Comparison of ENCODE assay signal across 8 cellular contexts in genomic region chr11:18012906-18013781, GRCh38. TPM values are rescaled to one million over a fixed set of nuclear protein-coding genes. Genes with fewer than 3 reads are reported as not detected.
DNase-seq lines count a peak whose midpoint lies in the region; ATAC-seq, FAIRE-seq and TF ChIP-seq lines count a peak whose summit lies in the region.

Gene SERGEF, minus strand, starts transcription at chr11:18013047. Its CDS starts 37 bp downstream, at chr11:18013010.

- peak; percentile 98 for DNase-seq in NCI-H1105 (lab: John Stamatoyannopoulos, UW)
- DNase-seq in SKM-1 (lab: John Stamatoyannopoulos, UW; ENCODE audit: unreplicated experiment), result peak; percentile 84
- DNase-seq in activated naive CD4-positive, alpha-beta T cell treated with anti-CD3 and anti-CD28 coated beads, Interleukin-2, amount 50 U/mL, for 72 hours (ENCODE audit: low spot score in 2 of 2), result peak; percentile 94 to 95
- DNase-seq in Right ventricle myocardium inferior (ENCODE audit: missing footprints), result peak; percentile 97
- peak; percentile 96 to 98 (median 96) for DNase-seq in pancreas
- DNase-seq in tibial artery, result peak; percentile 95 to 96

- 0% methylated on average over 70 to 93 of the region's 93 CpGs for WGBS in pancreas, 2 donors

- H3K4me3 ChIP-seq in pancreas, result peak within 1 kb of the TSS; percentile 54 to 92 (median 74)
- peak within 1 kb of the TSS; percentile 78 to 84 for H3K4me3 ChIP-seq in tibial artery

- peaks cover 9 to 11% of the 10 kb centered on the region in 2 donors for H3K36me3 Mint-ChIP-seq in activated naive CD4-positive, alpha-beta T cell treated with anti-CD3 and anti-CD28 coated beads, Interleukin-2, amount 50 U/mL, for 72 hours

- H3K27me3 ChIP-seq in pancreas, result no peaks in the 10 kb centered on the region
- no peaks in the 10 kb centered on the region for H3K27me3 ChIP-seq in tibial artery

- no peaks in the 10 kb centered on the region for H3K9me3 Mint-ChIP-seq in activated naive CD4-positive, alpha-beta T cell treated with anti-CD3 and anti-CD28 coated beads, Interleukin-2, amount 50 U/mL, for 72 hours

- intact Hi-C loops in Right ventricle myocardium inferior (cut with DNase I) (loop anchor here (5.0 kb wide), 2 partner anchors 89 to 309 kb away; partner anchors contain the start of genes GTF2H1 and HPS5), pancreas (cut with DNase I) (no loop called here), tibial artery (cut with DNase I; ENCODE audit: low total_unique reads) (loop anchor here (5.0 kb wide), 1 partner anchor 94 kb away; the partner anchor contains the start of gene SAAL1)

- TF ChIP-seq CTCF in pancreas (IDR thresholded peaks at IDR 0.05) (peak in 1 of 4 donors; percentile 13), tibial artery (IDR thresholded peaks at IDR 0.05) (no peak)

- H3K4me1 ChIP-seq in pancreas, result peaks cover 0 to 11% (median 0%) of the 10 kb centered on the region in 3 donors
- peaks cover 0 to 15% (median 8%) of the 10 kb centered on the region in 4 donors for H3K4me1 ChIP-seq in tibial artery

- FAIRE-seq in pancreas (lab: Jason Lieb, UNC), result no peak

- H3K36me3 ChIP-seq in pancreas (no peaks in the 10 kb centered on the region), tibial artery (no peaks in the 10 kb centered on the region)

- TF ChIP-seq POLR2A in GM10847 (IDR thresholded peaks at IDR 0.05; ENCODE audit: extremely low read depth, insufficient read length), result peak; percentile 69

- ATAC-seq in HG02642 (IDR thresholded peaks at IDR 0.05; ENCODE audit: poor library complexity, unreplicated experiment) (peak; percentile 95), Right ventricle myocardium inferior (peak; percentile 98), pancreas (peak; percentile 96 to 98 (median 97))
- peak; percentile 95 to 96 for ATAC-seq in activated naive CD4-positive, alpha-beta T cell treated with anti-CD3 and anti-CD28 coated beads, Interleukin-2, amount 50 U/mL, for 72 hours

- H3K27ac ChIP-seq in pancreas (peak within 1 kb of the TSS; percentile 77 to 88 (median 86)), tibial artery (peak within 1 kb of the TSS; percentile 90 to 97)

- H3K27ac Mint-ChIP-seq in activated naive CD4-positive, alpha-beta T cell treated with anti-CD3 and anti-CD28 coated beads, Interleukin-2, amount 50 U/mL, for 72 hours, result peak within 1 kb of the TSS; percentile 92 to 99

- no peaks in the 10 kb centered on the region for H3K9me3 ChIP-seq in pancreas
- H3K9me3 ChIP-seq in tibial artery, result no peaks in the 10 kb centered on the region

RNA-seq across cellular contexts. Expression of gene SERGEF, which starts in this region (rescaled TPM):
- 10 to 100 TPM; 42.7 to 62.9 TPM for total RNA-seq in activated naive CD4-positive, alpha-beta T cell treated with anti-CD3 and anti-CD28 coated beads, Interleukin-2, amount 50 U/mL, for 72 hours
- total RNA-seq in Right ventricle myocardium inferior, result 15.2 TPM
- total RNA-seq in pancreas, result 10 to 100 TPM; 17.8 to 29.6 (median 24.0) TPM
- 100 to 1,000 TPM in 1 of 2 donors, 10 to 100 TPM in 1; 51.9 to 101 TPM for polyA plus RNA-seq in pancreas

Comparison
In these comparisons a context has a peak if more than half of its experiments do, and no peak if none do; other contexts are left out.
1. Peak in every context shown above with its lines: DNase-seq, ATAC-seq, H3K4me3 ChIP-seq and H3K27ac ChIP-seq.
2. intact Hi-C loops: an anchor here in Right ventricle myocardium inferior (5.0 kb wide) and tibial artery (5.0 kb wide); none called in pancreas.